ENCODE assay signal across 8 cellular contexts in the genomic region with DNA sequence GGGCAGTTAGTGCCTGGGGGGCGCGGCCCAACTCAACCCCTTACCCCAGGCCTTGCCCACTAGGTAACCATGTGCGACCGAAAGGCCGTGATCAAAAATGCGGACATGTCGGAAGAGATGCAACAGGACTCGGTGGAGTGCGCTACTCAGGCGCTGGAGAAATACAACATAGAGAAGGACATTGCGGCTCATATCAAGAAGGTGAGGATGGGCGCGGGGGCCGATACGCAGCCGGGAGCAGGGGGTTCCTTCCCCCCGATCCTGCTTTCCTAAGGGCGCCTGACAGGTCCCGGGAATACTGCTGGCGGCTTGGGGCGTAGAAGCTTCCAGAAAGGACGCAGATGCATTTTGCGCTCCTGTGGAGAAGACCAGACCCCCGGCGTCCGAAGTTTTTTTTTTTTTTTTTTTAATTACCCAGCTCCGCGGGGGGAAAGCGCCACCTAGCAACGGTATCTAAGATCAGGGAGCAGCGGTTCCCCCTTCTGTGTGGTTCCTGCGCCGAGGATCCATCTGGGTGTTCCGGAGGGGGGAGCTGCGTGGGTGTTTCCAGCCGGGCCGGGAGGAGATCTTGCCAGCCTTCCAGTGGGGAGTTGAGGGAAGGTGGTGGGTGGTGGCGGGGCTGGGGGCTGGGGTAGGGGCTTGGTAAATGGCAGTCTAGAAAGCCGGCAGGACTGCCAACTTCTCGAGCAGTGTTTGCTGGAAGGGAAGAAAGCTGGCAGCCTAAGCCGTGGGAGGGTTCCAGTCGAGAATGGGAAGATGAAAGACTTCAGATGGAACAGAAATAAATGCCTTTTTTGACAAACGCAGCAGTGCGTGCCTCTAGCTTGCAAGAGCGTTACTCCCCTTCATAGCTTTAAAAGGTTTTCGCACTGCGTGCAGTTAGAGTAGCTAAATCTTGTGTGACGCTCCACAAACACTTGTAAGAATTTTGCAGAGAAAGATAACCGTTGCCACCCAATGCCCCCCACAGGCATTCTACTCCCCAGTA. TPM values are rescaled to one million over a fixed set of nuclear protein-coding genes. Genes with fewer than 3 reads are reported as not detected.
DNase-seq lines count a peak whose midpoint lies in the region; ATAC-seq and TF ChIP-seq lines count a peak whose summit lies in the region.

No MANE protein-coding gene starts in this region.

- peak overlapping the region; percentile 89 for H3K4me3 ChIP-seq in lung

- H3K27me3 ChIP-seq in lung (ENCODE audit: control insufficient read depth, insufficient read depth), result no peaks in the 10 kb centered on the region

- peaks cover 5 to 12% of the 10 kb centered on the region in 2 donors for H3K4me1 ChIP-seq in lung (ENCODE audit: control insufficient read depth in 2 of 2, insufficient read depth in 2 of 2, low read length in 2 of 2)

- H3K9me3 ChIP-seq in lung (ENCODE audit: control insufficient read depth in 2 of 2, insufficient read depth in 1 of 2, low read length in 1 of 2), result no peaks in the 10 kb centered on the region

- DNase-seq in Daoy (ENCODE audit: low read depth) (peak; percentile 53), H4 (ENCODE audit: low spot score) (peak; percentile 23), NCI-H146 (lab: John Stamatoyannopoulos, UW) (peak; percentile 70), ecto neural progenitor cell (ENCODE audit: low spot score) (peak; percentile 85), lung (ENCODE audit: low spot score) (peak; percentile 61), KG1 (lab: John Stamatoyannopoulos, UW) (no peak)
- peak; percentile 42 to 57 for DNase-seq in activated CD4-positive, alpha-beta T cell treated with anti-CD3 and anti-CD28 coated beads, Interleukin-2, amount 50 U/mL, for 48 hours
- DNase-seq in stimulated activated CD4-positive, alpha-beta T cell treated with anti-CD3 and anti-CD28 coated beads, TNF-alpha, amount 100 ng/mL, for 1 hour (ENCODE audit: low read depth in 3 of 3, low spot score in 1 of 3), result peak in 2 of 3 donors; percentile 6 to 9

- WGBS in lung, 2 donors, result 0 to 1% methylated on average over 47 to 49 of the region's 49 CpGs

- H3K27ac ChIP-seq in lung (ENCODE audit: low read depth in 1 of 2, low read length in 1 of 2), result peak overlapping the region; percentile 71 to 92

- ATAC-seq in lung (ENCODE audit: insufficient read depth, low FRiP score), result peak; percentile 42

- H3K36me3 ChIP-seq in lung (ENCODE audit: control insufficient read depth in 2 of 2, insufficient read depth in 2 of 2, low read length in 2 of 2), result peaks cover 2 to 15% of the 10 kb centered on the region in 2 donors

- no peak for TF ChIP-seq CTCF in lung (IDR thresholded peaks at IDR 0.05; ENCODE audit: control extremely low read depth, extremely low read depth)

RNA-seq across cellular contexts. Expression of a gene that starts 0.7 kb away (rescaled TPM):
- 483 and 582 TPM in 2 replicates for total RNA-seq in Daoy (2014; rRNA removed; shearing (Covaris generic))
- 538 and 559 TPM in 2 replicates for total RNA-seq in H4 (2014; rRNA removed; shearing (Covaris generic))
- 100 to 1,000 TPM; 210 to 308 TPM for total RNA-seq in lung
- 100 to 1,000 TPM; 328 to 360 TPM for polyA plus RNA-seq in lung

RNA-seq across cellular contexts. Expression of a gene that starts 27.1 kb away (rescaled TPM):
- total RNA-seq in Daoy (2014; rRNA removed; shearing (Covaris generic)), result 267 and 282 TPM in 2 replicates
- total RNA-seq in H4 (2014; rRNA removed; shearing (Covaris generic)), result 221 and 252 TPM in 2 replicates
- total RNA-seq in lung, result 100 to 1,000 TPM in 1 of 2 donors, 10 to 100 TPM in 1; 100.0 to 128 TPM
- 100 to 1,000 TPM in 1 of 2 donors, 10 to 100 TPM in 1; 76.6 to 127 TPM for polyA plus RNA-seq in lung

RNA-seq across cellular contexts. Expression of a gene that starts 32.3 kb away (rescaled TPM):
- total RNA-seq in Daoy (2014; rRNA removed; shearing (Covaris generic)), result 55.1 and 67.4 TPM in 2 replicates
- 47.9 and 50.9 TPM in 2 replicates for total RNA-seq in H4 (2014; rRNA removed; shearing (Covaris generic))
- total RNA-seq in lung, result 10 to 100 TPM; 25.1 to 28.4 TPM
- 10 to 100 TPM; 21.1 to 23.7 TPM for polyA plus RNA-seq in lung

RNA-seq across cellular contexts. Expression of a gene that starts 37.5 kb away (rescaled TPM):
- total RNA-seq in Daoy (2014; rRNA removed; shearing (Covaris generic)), result 74.5 and 92.7 TPM in 2 replicates
- 59.4 and 74.9 TPM in 2 replicates for total RNA-seq in H4 (2014; rRNA removed; shearing (Covaris generic))
- 100 to 1,000 TPM; 150 to 207 TPM for total RNA-seq in lung
- 100 to 1,000 TPM; 112 to 199 TPM for polyA plus RNA-seq in lung

RNA-seq across cellular contexts. Expression of a gene that starts 50.4 kb away (rescaled TPM):
- 30.8 and 35.4 TPM in 2 replicates for total RNA-seq in Daoy (2014; rRNA removed; shearing (Covaris generic))
- 21.2 and 24.8 TPM in 2 replicates for total RNA-seq in H4 (2014; rRNA removed; shearing (Covaris generic))
- 10 to 100 TPM; 27.5 to 27.6 TPM for total RNA-seq in lung
- 10 to 100 TPM; 10.6 to 11.2 TPM for polyA plus RNA-seq in lung
